In genomic region chr1:24379733-24380315, GRCh38 we compare ENCODE assay signal across 20 cellular contexts. TPM values are rescaled to one million over a fixed set of nuclear protein-coding genes. Genes with fewer than 3 reads are reported as not detected.
DNase-seq lines count a peak whose midpoint lies in the region; ATAC-seq and TF ChIP-seq lines count a peak whose summit lies in the region.
"Had no signal": no experiment of that assay in that cellular context is flagged by ENCODE, and none has a peak within 500 bp of the region (broad histone marks: within the 10 kb centered on the region; RNA-seq: fewer than 3 reads in every experiment).

No MANE protein-coding gene starts in this region.

- TF ChIP-seq EP300 in esophagus muscularis mucosa (IDR thresholded peaks at IDR 0.05), result no peak

- intact Hi-C loops in esophagus muscularis mucosa (cut with DNase I) (no loop called here), aorta (cut with DNase I) (no loop called here)

- peak overlapping the region; percentile 87; the same call in 1 of the 2 replicates for H3K27ac ChIP-seq in RWPE1
- H3K27ac ChIP-seq in esophagus muscularis mucosa (replicated peaks in 1 of 4), result no peak overlapping the region
- no peak overlapping the region for H3K27ac ChIP-seq in osteoblast (ENCODE audit: low read depth, low read length)
- H3K27ac ChIP-seq in aorta (ENCODE audit: low read depth in 1 of 2, low read length in 2 of 2), result no peak overlapping the region
- H3K27ac ChIP-seq: cardiac muscle cell, SK-N-MC, thoracic aorta had no signal

- H3K36me3 ChIP-seq in esophagus muscularis mucosa (peaks cover 12 to 78% (median 18%) of the 10 kb centered on the region in 4 donors), osteoblast (ENCODE audit: insufficient read depth, low read length) (peaks cover 4% of the 10 kb centered on the region), aorta (ENCODE audit: control insufficient read depth in 1 of 2, insufficient read depth in 2 of 2, low read length in 1 of 2) (peaks cover 3 to 4% of the 10 kb centered on the region in 2 donors)
- H3K36me3 ChIP-seq: BE2C, cardiac muscle cell, thoracic aorta had no signal

- no peak overlapping the region for H2AFZ ChIP-seq in osteoblast (ENCODE audit: low read length)

- no peak overlapping the region for H3K4me3 ChIP-seq in esophagus muscularis mucosa
- no peak overlapping the region for H3K4me3 ChIP-seq in osteoblast (ENCODE audit: insufficient read depth, low read length)
- no peak overlapping the region for H3K4me3 ChIP-seq in aorta (ENCODE audit: low read length in 2 of 2)
- H3K4me3 ChIP-seq: cardiac muscle cell, SK-N-MC, thoracic aorta had no signal

- no peaks in the 10 kb centered on the region for H4K20me1 ChIP-seq in osteoblast (ENCODE audit: insufficient read depth, low read length)

- 89% methylated on average over 8 of the region's 8 CpGs for WGBS in esophagus muscularis mucosa
- 87 to 89% methylated on average over 8 of the region's 8 CpGs for WGBS in aorta, 2 donors

- no peak for TF ChIP-seq POLR2A in esophagus muscularis mucosa (IDR thresholded peaks at IDR 0.05; ENCODE audit: low read depth)

- POLR2A ChIA-PET in RWPE1 (lab: Yijun Ruan, JAX; ENCODE audit: low non-redundant PET), result no interaction called here

- TF ChIP-seq CTCF in RWPE1 (conservative IDR thresholded peaks at IDR 0.05; ENCODE audit: low read depth), result no peak
- TF ChIP-seq CTCF in esophagus muscularis mucosa (IDR thresholded peaks at IDR 0.05), result no peak
- TF ChIP-seq CTCF in osteoblast (IDR thresholded peaks at IDR 0.05; ENCODE audit: extremely low read depth, low read depth, low read length), result no peak

- no peaks in the 10 kb centered on the region for H3K9me3 ChIP-seq in esophagus muscularis mucosa
- no peaks in the 10 kb centered on the region for H3K9me3 ChIP-seq in osteoblast (ENCODE audit: low read depth, low read length)
- H3K9me3 ChIP-seq in aorta (ENCODE audit: control insufficient read depth, low read length), result no peaks in the 10 kb centered on the region
- H3K9me3 ChIP-seq: BE2C, thoracic aorta had no signal

- H3K4me1 ChIP-seq in esophagus muscularis mucosa, result peaks cover 0 to 4% (median 2%) of the 10 kb centered on the region in 4 donors
- H3K4me1 ChIP-seq in osteoblast (ENCODE audit: insufficient read depth, low read length), result peaks cover 19% of the 10 kb centered on the region
- no peaks in the 10 kb centered on the region for H3K4me1 ChIP-seq in aorta (ENCODE audit: control insufficient read depth in 1 of 2, insufficient read depth in 2 of 2, low read length in 2 of 2)
- H3K4me1 ChIP-seq: BE2C had no signal

- ATAC-seq in aorta (ENCODE audit: low FRiP score), result no peak
- ATAC-seq in GM21576 (IDR thresholded peaks at IDR 0.05; ENCODE audit: unreplicated experiment), result no peak
- no peak for ATAC-seq in HG03354 (IDR thresholded peaks at IDR 0.05; ENCODE audit: poor library complexity, severe bottlenecking, unreplicated experiment)
- ATAC-seq: sciatic nerve had no signal

- DNase-seq in ELR (ENCODE audit: low read depth) (peak; percentile 29), RWPE1 (ENCODE audit: low spot score) (peak; percentile 90), esophagus muscularis mucosa (ENCODE audit: extremely low spot score) (peak; percentile 70), osteoblast (ENCODE audit: insufficient read length, low spot score, missing footprints) (peak; percentile 92), aorta (no peak)
- no peak for DNase-seq in stimulated activated CD4-positive, alpha-beta T cell treated with anti-CD3 and anti-CD28 coated beads, Interleukin-4, amount 100 ng/mL, for 4 hours
- DNase-seq: activated naive CD4-positive, alpha-beta T cell treated with anti-CD3 and anti-CD28 coated beads, Interleukin-2, amount 50 U/mL, for 16 hours; activated T-cell treated with anti-CD3 and anti-CD28 coated beads for 4 hours; BE2C; effector CD8-positive, alpha-beta T cell; H7; NCI-H2081; NCI-H526; stimulated activated CD4-positive, alpha-beta T cell treated with anti-CD3 and anti-CD28 coated beads, Interleukin-4, amount 100 ng/mL, for 24 hours had no signal

- H3K4me2 ChIP-seq in osteoblast (ENCODE audit: insufficient read depth, low read length), result peak overlapping the region; percentile 32

- H3K79me2 ChIP-seq in osteoblast (ENCODE audit: insufficient read depth, low read length), result no peaks in the 10 kb centered on the region

- H3K27me3 ChIP-seq in esophagus muscularis mucosa (no peaks in the 10 kb centered on the region), osteoblast (ENCODE audit: insufficient read depth, low read length) (no peaks in the 10 kb centered on the region), aorta (ENCODE audit: control insufficient read depth in 1 of 2, insufficient read depth in 2 of 2, low read length in 1 of 2) (no peaks in the 10 kb centered on the region)
- H3K27me3 ChIP-seq: BE2C, cardiac muscle cell had no signal

- CTCF ChIA-PET in RWPE1 (lab: Yijun Ruan, JAX), result interaction anchor here (0.7 to 3.0 kb wide), 5 partner anchors 11 to 178 kb away, joined by 3 to 13 read pairs (median 3); partner anchors contain the start of gene NIPAL3

RNA-seq across cellular contexts. Expression of gene STPG1, which starts 33.8 kb away (rescaled TPM):
- total RNA-seq in esophagus muscularis mucosa (1 to 10 TPM; 2.2 to 5.6 (median 4.1) TPM), osteoblast (7.2 and 7.4 TPM in 2 replicates), aorta (1 to 10 TPM; 3.8 to 5.7 TPM)
- polyA plus RNA-seq in aorta, result 1 to 10 TPM; 2.1 to 3.7 TPM

RNA-seq across cellular contexts. Expression of gene NIPAL3, which starts 35.8 kb away (rescaled TPM):
- total RNA-seq in esophagus muscularis mucosa (10 to 100 TPM; 18.3 to 31.1 (median 26.6) TPM), osteoblast (29.2 and 31.8 TPM in 2 replicates), aorta (10 to 100 TPM in 1 of 2 donors, 1 to 10 TPM in 1; 9.8 to 13.0 TPM)
- polyA plus RNA-seq in aorta, result 1 to 10 TPM; 6.3 to 6.7 TPM

Comparison
In these comparisons a context has a peak if more than half of its experiments do, and no peak if none do; other contexts are left out.
1. DNase-seq: peak in ELR (single experiment), RWPE1 (single experiment), esophagus muscularis mucosa (single experiment) and osteoblast (single experiment); none in aorta (0 of 2) and stimulated activated CD4-positive, alpha-beta T cell treated with anti-CD3 and anti-CD28 coated beads, Interleukin-4, amount 100 ng/mL, for 4 hours (0 of 2).